8 cellular contexts compared by ENCODE assay signal in genomic region chr6:151239603-151240035, GRCh38. TPM values are rescaled to one million over a fixed set of nuclear protein-coding genes. Genes with fewer than 3 reads are reported as not detected.
DNase-seq lines count a peak whose midpoint lies in the region; ATAC-seq and TF ChIP-seq lines count a peak whose summit lies in the region.

AKAP12 (plus strand) TSS chr6:151239967; CDS start chr6:151240563, 596 bp downstream.

- no peak for TF ChIP-seq CTCF in mammary epithelial cell (conservative IDR thresholded peaks at IDR 0.05 in 1 of 2, IDR thresholded peaks at IDR 0.05 in 1 of 2; ENCODE audit: extremely low read depth in 1 of 2, insufficient read depth in 1 of 2, low read depth in 1 of 2, low read length in 2 of 2)
- TF ChIP-seq CTCF in spleen (IDR thresholded peaks at IDR 0.05 in 8 of 11, conservative IDR thresholded peaks at IDR 0.05 in 3 of 11): no peak

- H3K27ac ChIP-seq in mammary epithelial cell (ENCODE audit: insufficient read depth, low read depth, low read length) (no peak within 1 kb of the TSS), spleen (peak within 1 kb of the TSS; percentile 35 to 86 (median 84))

- H3K9me3 ChIP-seq in mammary epithelial cell (replicated peaks; ENCODE audit: insufficient read depth, low read length): no peaks in the 10 kb centered on the region
- no peaks in the 10 kb centered on the region for H3K9me3 ChIP-seq in spleen

- CTCF ChIA-PET in activated naive CD4-positive, alpha-beta T cell treated with anti-CD3 and anti-CD28 coated beads for 36 hours (lab: Charles Lee): interaction anchor here (1.7 kb wide), 1 partner anchor 84 kb away, joined by 5 read pairs; no protein-coding TSS in a partner anchor
- CTCF ChIA-PET in mammary epithelial cell (lab: Charles Lee; ENCODE audit: low non-redundant PET): no interaction called here

- peak within 1 kb of the TSS; percentile 95 for H3K4me2 ChIP-seq in mammary epithelial cell (ENCODE audit: insufficient read depth, low read depth, low read length)

- in situ Hi-C loops in mammary epithelial cell (cut with MboI; ENCODE audit: low sequenced_read_pairs in 2 of 2): no loop called here

- 70% methylated on average over 14 of the region's 23 CpGs for WGBS in mammary epithelial cell (ENCODE audit: low coverage, missing lambda C conversion rate)
- WGBS in spleen, 5 donors: 15 to 23% (median 19%) methylated on average over 16 to 23 of the region's 23 CpGs

- peaks cover 2% of the 10 kb centered on the region for H3K36me3 Mint-ChIP-seq in activated naive CD4-positive, alpha-beta T cell treated with anti-CD3 and anti-CD28 coated beads for 36 hours (ENCODE audit: low read depth)

- no peaks in the 10 kb centered on the region for H4K20me1 ChIP-seq in mammary epithelial cell (ENCODE audit: insufficient read depth, low read length)

- DNase-seq in activated naive CD4-positive, alpha-beta T cell treated with anti-CD3 and anti-CD28 coated beads for 36 hours: no peak
- no peak for DNase-seq in activated naive CD4-positive, alpha-beta T cell (lab: John Stamatoyannopoulos, UW)
- DNase-seq in mammary epithelial cell (no peak), islet precursor cell (peak; percentile 85), spleen (no peak), HPDE6-E6E7 (ENCODE audit: extremely low spot score) (no peak)

- dilution Hi-C loops in mammary epithelial cell (cut with HindIII; ENCODE audit: low sequenced_read_pairs): loop anchor here (5.0 kb wide), 1 partner anchor 32 kb away; no protein-coding TSS in a partner anchor

- no peaks in the 10 kb centered on the region for H3K4me1 ChIP-seq in mammary epithelial cell (ENCODE audit: insufficient read depth, low read length)
- H3K4me1 ChIP-seq in spleen: peaks cover 5 to 24% (median 21%) of the 10 kb centered on the region in 6 donors

- no peak within 1 kb of the TSS for H3K27ac Mint-ChIP-seq in activated naive CD4-positive, alpha-beta T cell treated with anti-CD3 and anti-CD28 coated beads for 36 hours

- no peaks in the 10 kb centered on the region for H3K27me3 ChIP-seq in mammary epithelial cell (ENCODE audit: insufficient read depth, low read length)
- peaks cover 0 to 77% (median 23%) of the 10 kb centered on the region in 7 donors for H3K27me3 ChIP-seq in spleen (replicated peaks in 1 of 7)

- H2AFZ ChIP-seq in mammary epithelial cell (ENCODE audit: low read depth, low read length): peak within 1 kb of the TSS; percentile 93

- BruUV-seq in mammary epithelial cell (replicated peaks; lab: Mats Ljungman, UMichigan): no TSS peak

- ATAC-seq in GM19455 (IDR thresholded peaks at IDR 0.05; ENCODE audit: unreplicated experiment) (no peak), GM19397 (IDR thresholded peaks at IDR 0.05; ENCODE audit: unreplicated experiment) (no peak)

- H3K4me3 ChIP-seq in mammary epithelial cell (replicated peaks in 1 of 3; ENCODE audit: insufficient read depth in 1 of 3, low read depth in 2 of 3, low read length in 3 of 3) (peak within 1 kb of the TSS; percentile 60 to 77 (median 76)), spleen (peak within 1 kb of the TSS; percentile 46 to 75 (median 50))

- peaks cover 59% of the 10 kb centered on the region for H3K27me3 Mint-ChIP-seq in activated naive CD4-positive, alpha-beta T cell treated with anti-CD3 and anti-CD28 coated beads for 36 hours (ENCODE audit: low read depth)

- peaks cover 8% of the 10 kb centered on the region for H3K4me1 Mint-ChIP-seq in activated naive CD4-positive, alpha-beta T cell treated with anti-CD3 and anti-CD28 coated beads for 36 hours (ENCODE audit: low read depth)

- H3K36me3 ChIP-seq in mammary epithelial cell (ENCODE audit: insufficient read depth, low read length) (no peaks in the 10 kb centered on the region), spleen (no peaks in the 10 kb centered on the region)

- intact Hi-C loops in activated naive CD4-positive, alpha-beta T cell treated with anti-CD3 and anti-CD28 coated beads for 36 hours (cut with micrococcal nuclease): loop anchor here (1.0 to 2.0 kb wide), 2 partner anchors 45 to 85 kb away; no protein-coding TSS in a partner anchor
- intact Hi-C loops in mammary epithelial cell (cut with micrococcal nuclease) (loop anchor here (2.0 kb wide), 2 partner anchors 85 to 203 kb away; no protein-coding TSS in a partner anchor), spleen (cut with DNase I; ENCODE audit: low total_unique reads) (no loop called here)

- H3K79me2 ChIP-seq in mammary epithelial cell (ENCODE audit: insufficient read depth, low read length): peaks cover 3% of the 10 kb centered on the region

- H3K9me3 Mint-ChIP-seq in activated naive CD4-positive, alpha-beta T cell treated with anti-CD3 and anti-CD28 coated beads for 36 hours: no peaks in the 10 kb centered on the region

- H3K9ac ChIP-seq in mammary epithelial cell (ENCODE audit: insufficient read depth, low read length): no peak within 1 kb of the TSS

- TF ChIP-seq POLR2A in spleen (IDR thresholded peaks at IDR 0.05): peak in 1 of 3 donors; percentile 15

- H3K4me3 Mint-ChIP-seq in activated naive CD4-positive, alpha-beta T cell treated with anti-CD3 and anti-CD28 coated beads for 36 hours: peak within 1 kb of the TSS; percentile 83

RNA-seq across cellular contexts. Expression of gene AKAP12, which starts in this region (rescaled TPM):
- under 1 TPM; 0.62 to 0.77 TPM for total RNA-seq in activated naive CD4-positive, alpha-beta T cell treated with anti-CD3 and anti-CD28 coated beads for 36 hours
- total RNA-seq in mammary epithelial cell: 10 to 100 TPM; 38.0 to 59.8 TPM
- polyA plus RNA-seq in mammary epithelial cell: 13.9 TPM
- polyA minus RNA-seq in mammary epithelial cell: 37.7 TPM
- 10 to 100 TPM; 38.0 to 64.7 (median 47.7) TPM for total RNA-seq in spleen
- polyA plus RNA-seq in spleen: 1 to 10 TPM; 3.2 to 6.1 (median 3.8) TPM

Comparison
In these comparisons a context has a peak if more than half of its experiments do, and no peak if none do; other contexts are left out.
1. RNA of gene AKAP12 (total RNA-seq): 38.0 to 59.8 TPM in mammary epithelial cell and 38.0 to 64.7 TPM in spleen; 0.62 to 0.77 TPM in activated naive CD4-positive, alpha-beta T cell treated with anti-CD3 and anti-CD28 coated beads for 36 hours; every median in the first group is over 10 times any median in the second.